ENCODE assay signal across 15 cellular contexts in genomic region chrX:16743604-16744325, GRCh38. TPM values are rescaled to one million over a fixed set of nuclear protein-coding genes. Genes with fewer than 3 reads are reported as not detected.
DNase-seq lines count a peak whose midpoint lies in the region; ATAC-seq, FAIRE-seq and TF ChIP-seq lines count a peak whose summit lies in the region.
"Had no signal": no experiment of that assay in that cellular context is flagged by ENCODE, and none has a peak within 500 bp of the region (broad histone marks: within the 10 kb centered on the region; RNA-seq: fewer than 3 reads in every experiment).

No MANE protein-coding gene starts in this region.

- peak overlapping the region; percentile 46 for H3K9ac ChIP-seq in astrocyte (ENCODE audit: low read length)

- H3K27me3 ChIP-seq in astrocyte (ENCODE audit: insufficient read depth, low read length) (no peaks in the 10 kb centered on the region), kidney epithelial cell (ENCODE audit: control insufficient read depth, insufficient read depth, low read length) (no peaks in the 10 kb centered on the region)
- H3K27me3 ChIP-seq: neutrophil had no signal

- H3K4me3 ChIP-seq in astrocyte (ENCODE audit: insufficient read depth, low read depth, low read length) (no peak overlapping the region), kidney epithelial cell (ENCODE audit: low read depth, low read length) (no peak overlapping the region)
- H3K4me3 ChIP-seq: GM12878 had no signal

- peak; percentile 56 for TF ChIP-seq CTCF in HFFc6 (IDR thresholded peaks at IDR 0.05)
- peak; percentile 49 for TF ChIP-seq CTCF in astrocyte (IDR thresholded peaks at IDR 0.05; ENCODE audit: insufficient read depth, low read depth, low read length)
- peak; percentile 43 for TF ChIP-seq CTCF in kidney epithelial cell (IDR thresholded peaks at IDR 0.05; ENCODE audit: insufficient read depth, low read length, poor library complexity, severe bottlenecking)

- H3K4me2 ChIP-seq in astrocyte (ENCODE audit: low read length), result peak overlapping the region; percentile 64

- H3K4me3 Mint-ChIP-seq in HFFc6, result no peak overlapping the region
- H3K4me3 Mint-ChIP-seq in astrocyte (ENCODE audit: unreplicated experiment), result no peak overlapping the region
- H3K4me3 Mint-ChIP-seq in effector memory CD8-positive, alpha-beta T cell, result no peak overlapping the region
- H3K4me3 Mint-ChIP-seq: activated naive CD8-positive, alpha-beta T cell treated with anti-CD3 and anti-CD28 coated beads, Interleukin-2, amount 10 ng/mL, durations not matched to agents 7 days and 5 days; CD8-positive, alpha-beta T cell; T-helper 2 cell treated with Interferon-gamma antibody and Interleukin-4, amounts not matched to agents 5 μg/mL and 100 μg/mL, for 36 hours had no signal

- H3K4me1 ChIP-seq in astrocyte (ENCODE audit: insufficient read depth, low read length), result peaks cover 9% of the 10 kb centered on the region

- H2AFZ ChIP-seq in astrocyte (ENCODE audit: low read depth, low read length), result no peak overlapping the region

- H3K36me3 ChIP-seq in astrocyte (ENCODE audit: insufficient read depth, low read length) (peaks cover 11% of the 10 kb centered on the region), kidney epithelial cell (ENCODE audit: control insufficient read depth, insufficient read depth, low read length) (peaks cover 5% of the 10 kb centered on the region)

- H3K27me3 Mint-ChIP-seq in HFFc6 (ENCODE audit: insufficient read depth) (no peaks in the 10 kb centered on the region), astrocyte (ENCODE audit: low read depth, unreplicated experiment) (no peaks in the 10 kb centered on the region)
- H3K27me3 Mint-ChIP-seq in effector memory CD8-positive, alpha-beta T cell, result no peaks in the 10 kb centered on the region
- H3K27me3 Mint-ChIP-seq: activated naive CD8-positive, alpha-beta T cell treated with anti-CD3 and anti-CD28 coated beads, Interleukin-2, amount 10 ng/mL, durations not matched to agents 7 days and 5 days had no signal

- ATAC-seq in effector memory CD8-positive, alpha-beta T cell (replicated peaks), result no peak
- ATAC-seq: CD8-positive, alpha-beta T cell; GM12878 had no signal

- FAIRE-seq in astrocyte (lab: Jason Lieb, UNC), result peak; percentile 100
- FAIRE-seq: GM12878, islet of Langerhans had no signal

- no peaks in the 10 kb centered on the region for H3K9me3 ChIP-seq in astrocyte (ENCODE audit: insufficient read depth, low read depth, low read length)
- H3K9me3 ChIP-seq: neutrophil had no signal

- no peaks in the 10 kb centered on the region for H3K36me3 Mint-ChIP-seq in HFFc6 (ENCODE audit: low read depth)
- H3K36me3 Mint-ChIP-seq in astrocyte (ENCODE audit: low read depth, unreplicated experiment), result peaks cover 6% of the 10 kb centered on the region
- H3K36me3 Mint-ChIP-seq in effector memory CD8-positive, alpha-beta T cell (ENCODE audit: insufficient read depth), result peaks cover 84% of the 10 kb centered on the region

- DNase-seq in AG08395 (ENCODE audit: low spot score) (peak; percentile 81), HFFc6 (peak; percentile 80), astrocyte (ENCODE audit: low read depth) (peak; percentile 87), kidney epithelial cell (ENCODE audit: low read depth) (peak; percentile 61), GM19238 (ENCODE audit: insufficient read length, low spot score) (no peak), DMS79 (lab: John Stamatoyannopoulos, UW) (no peak), germinal center (ENCODE audit: low spot score) (no peak)
- DNase-seq in effector memory CD8-positive, alpha-beta T cell, result no peak
- DNase-seq: activated naive CD8-positive, alpha-beta T cell treated with anti-CD3 and anti-CD28 coated beads, Interleukin-2, amount 10 ng/mL, durations not matched to agents 7 days and 5 days; CD8-positive, alpha-beta T cell; NCI-H1694 treated with DMSO at 0.1 percent for 48 hours had no signal

- H3K79me2 ChIP-seq in astrocyte (ENCODE audit: insufficient read depth, low read length), result no peaks in the 10 kb centered on the region

- peak overlapping the region; percentile 61 for H3K27ac ChIP-seq in astrocyte (ENCODE audit: low read depth, low read length)
- H3K27ac ChIP-seq: neutrophil had no signal

- H3K27ac Mint-ChIP-seq in HFFc6 (peak overlapping the region; percentile 90), astrocyte (ENCODE audit: unreplicated experiment) (peak overlapping the region; percentile 91)
- peak overlapping the region in 1 of 2 donors; percentile 30 for H3K27ac Mint-ChIP-seq in effector memory CD8-positive, alpha-beta T cell
- H3K27ac Mint-ChIP-seq: activated naive CD8-positive, alpha-beta T cell treated with anti-CD3 and anti-CD28 coated beads, Interleukin-2, amount 10 ng/mL, durations not matched to agents 7 days and 5 days; CD8-positive, alpha-beta T cell; T-helper 2 cell treated with Interferon-gamma antibody and Interleukin-4, amounts not matched to agents 5 μg/mL and 100 μg/mL, for 36 hours had no signal

- peaks cover 5% of the 10 kb centered on the region for H4K20me1 ChIP-seq in astrocyte (ENCODE audit: insufficient read depth, low read length)

- H3K9me3 Mint-ChIP-seq in HFFc6 (no peaks in the 10 kb centered on the region), astrocyte (ENCODE audit: unreplicated experiment) (no peaks in the 10 kb centered on the region)
- H3K9me3 Mint-ChIP-seq in effector memory CD8-positive, alpha-beta T cell, result no peaks in the 10 kb centered on the region
- H3K9me3 Mint-ChIP-seq: activated naive CD8-positive, alpha-beta T cell treated with anti-CD3 and anti-CD28 coated beads, Interleukin-2, amount 10 ng/mL, durations not matched to agents 7 days and 5 days; CD8-positive, alpha-beta T cell; T-helper 2 cell treated with Interferon-gamma antibody and Interleukin-4, amounts not matched to agents 5 μg/mL and 100 μg/mL, for 36 hours had no signal

- H3K4me1 Mint-ChIP-seq in HFFc6 (ENCODE audit: low read depth) (peaks cover 12% of the 10 kb centered on the region), astrocyte (ENCODE audit: low read depth, unreplicated experiment) (peaks cover 9% of the 10 kb centered on the region)
- H3K4me1 Mint-ChIP-seq in effector memory CD8-positive, alpha-beta T cell (ENCODE audit: low read depth in 2 of 2), result no peaks in the 10 kb centered on the region
- H3K4me1 Mint-ChIP-seq: activated naive CD8-positive, alpha-beta T cell treated with anti-CD3 and anti-CD28 coated beads, Interleukin-2, amount 10 ng/mL, durations not matched to agents 7 days and 5 days had no signal

RNA-seq across cellular contexts. Expression of gene SYAP1, which starts 24.4 kb away (rescaled TPM):
- total RNA-seq in HFFc6 (2021; fragmentation: NEBNext Ultra II Directional; extraction: Animal tissue kit (Norgen Biotek cat#: 25700)), result 10 to 100 TPM; 36.3 to 40.6 (median 38.7) TPM
- total RNA-seq in astrocyte (35.5 and 39.2 TPM in 2 replicates), kidney epithelial cell (20.5 and 23.4 TPM in 2 replicates)

RNA-seq across cellular contexts. Expression of gene CTPS2, which starts 31.3 kb away (rescaled TPM):
- 1 to 10 TPM; 5.1 to 7.3 (median 6.5) TPM for total RNA-seq in HFFc6 (2021; fragmentation: NEBNext Ultra II Directional; extraction: Animal tissue kit (Norgen Biotek cat#: 25700))
- total RNA-seq in astrocyte, result 10.8 and 11.4 TPM in 2 replicates
- 18.8 and 21.3 TPM in 2 replicates for total RNA-seq in kidney epithelial cell

RNA-seq across cellular contexts. Expression of gene TXLNG, which starts 42.5 kb away (rescaled TPM):
- 1 to 10 TPM; 6.8 to 7.8 (median 7.1) TPM for total RNA-seq in HFFc6 (2021; fragmentation: NEBNext Ultra II Directional; extraction: Animal tissue kit (Norgen Biotek cat#: 25700))
- total RNA-seq in astrocyte (8.1 and 9.8 TPM in 2 replicates), kidney epithelial cell (10.5 and 10.9 TPM in 2 replicates)

Comparison
In these comparisons a context has a peak if more than half of its experiments do, and no peak if none do; other contexts are left out.
1. DNase-seq: peak in AG08395 (single experiment), HFFc6 (single experiment), astrocyte (single experiment) and kidney epithelial cell (single experiment); none in effector memory CD8-positive, alpha-beta T cell (0 of 3), GM19238 (single experiment), DMS79 (single experiment) and germinal center (single experiment).
2. Peak in every context shown above with its lines, with median percentiles within 50 percentile points of each other: CTCF ChIP-seq.